In the genomic region with DNA sequence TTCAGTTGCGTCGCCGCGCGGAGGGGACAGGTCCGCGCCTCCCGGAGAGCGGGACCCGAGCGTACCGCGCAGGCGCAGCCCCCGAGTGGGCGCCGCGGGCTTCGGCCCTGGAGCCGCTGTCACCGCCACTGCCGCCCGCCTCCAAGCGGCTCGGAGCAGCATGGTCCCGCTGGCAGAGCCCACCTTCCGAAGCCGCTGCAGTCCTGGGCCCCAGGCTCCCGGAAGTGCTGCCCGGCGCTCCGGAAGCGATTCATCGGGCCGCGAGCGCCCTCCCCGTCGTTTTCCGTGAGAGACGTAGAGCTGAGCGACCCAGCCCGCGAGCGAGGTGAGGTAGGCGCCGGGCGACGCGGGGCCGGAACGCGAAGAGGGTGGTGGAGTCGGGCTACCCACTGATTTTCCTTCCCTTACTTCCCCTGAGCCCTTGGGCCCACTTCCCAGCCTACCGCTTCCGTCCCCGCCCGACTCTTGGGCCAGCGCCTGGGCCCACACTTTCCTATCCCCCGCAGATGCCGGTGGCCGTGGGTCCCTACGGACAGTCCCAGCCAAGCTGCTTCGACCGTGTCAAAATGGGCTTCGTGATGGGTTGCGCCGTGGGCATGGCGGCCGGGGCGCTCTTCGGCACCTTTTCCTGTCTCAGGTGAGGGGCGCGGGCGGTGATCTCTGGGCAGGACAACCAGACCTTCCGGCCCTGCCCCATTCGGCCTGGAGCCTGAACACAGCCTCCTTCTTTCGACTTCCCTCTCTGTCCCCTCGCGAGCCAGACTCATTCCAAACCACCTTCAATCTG, we compare ENCODE assay signal across 8 cellular contexts. TPM values are rescaled to one million over a fixed set of nuclear protein-coding genes. Genes with fewer than 3 reads are reported as not detected.
DNase-seq lines count a peak whose midpoint lies in the region; ATAC-seq, FAIRE-seq and TF ChIP-seq lines count a peak whose summit lies in the region.

A gene (minus strand): TSS at position 226 of the 787 bp plus-strand sequence. CDS start 64 bp downstream, at position 162.
A gene (plus strand): TSS at position 279 of the 787 bp plus-strand sequence. CDS start 228 bp downstream, at position 507.

- no peak for FAIRE-seq in small intestine (lab: Jason Lieb, UNC)

- H3K27ac ChIP-seq in 22Rv1, result peak within 1 kb of the TSS; percentile 90
- H3K27ac ChIP-seq in WERI-Rb-1, result peak within 1 kb of the TSS; percentile 82
- H3K27ac ChIP-seq in breast epithelium, result peak within 1 kb of the TSS; percentile 93 to 97
- peak within 1 kb of the TSS; percentile 84 for H3K27ac ChIP-seq in iPS-20b (ENCODE audit: low read length)
- peak within 1 kb of the TSS; percentile 91 to 93 for H3K27ac ChIP-seq in small intestine (ENCODE audit: low read depth in 1 of 2, low read length in 1 of 2)

- peak; percentile 92 for ATAC-seq in GM18511 (IDR thresholded peaks at IDR 0.05; ENCODE audit: unreplicated experiment)
- ATAC-seq in HG03064 (IDR thresholded peaks at IDR 0.05; ENCODE audit: low read depth, unreplicated experiment), result peak; percentile 55

- H3K4me3 ChIP-seq in WERI-Rb-1 (ENCODE audit: low read depth, low read length), result peak within 1 kb of the TSS; percentile 90
- H3K4me3 ChIP-seq in breast epithelium, result peak within 1 kb of the TSS; percentile 83 to 99 (median 96)
- H3K4me3 ChIP-seq in iPS-20b (ENCODE audit: low read length), result peak within 1 kb of the TSS; percentile 94
- H3K4me3 ChIP-seq in small intestine (ENCODE audit: low read depth in 1 of 2, low read length in 2 of 2), result peak within 1 kb of the TSS; percentile 90 to 93

- peak within 1 kb of the TSS; percentile 95 for H3K9ac ChIP-seq in iPS-20b (ENCODE audit: low read depth, low read length)

- intact Hi-C loops in breast epithelium (cut with DNase I; ENCODE audit: low total_unique reads), result no loop called here

- H3K36me3 ChIP-seq in WERI-Rb-1 (peaks cover 44% of the 10 kb centered on the region), breast epithelium (peaks cover 5% of the 10 kb centered on the region), iPS-20b (ENCODE audit: insufficient read depth, low read depth, low read length) (peaks cover 39% of the 10 kb centered on the region), small intestine (ENCODE audit: control insufficient read depth in 2 of 2, insufficient read depth in 2 of 2, low read length in 2 of 2) (peaks cover 9% of the 10 kb centered on the region in 2 donors)

- TF ChIP-seq CTCF in 22Rv1 (IDR thresholded peaks at IDR 0.05), result peak; percentile 19
- TF ChIP-seq CTCF in WERI-Rb-1 (IDR thresholded peaks at IDR 0.05; ENCODE audit: low read depth, low read length), result peak; percentile 29; the same call in 1 of the 2 replicates
- peak in 1 of 3 donors; percentile 26 for TF ChIP-seq CTCF in breast epithelium (IDR thresholded peaks at IDR 0.05)

- H3K27me3 ChIP-seq in WERI-Rb-1 (ENCODE audit: insufficient read depth, low read depth, severe bottlenecking), result no peaks in the 10 kb centered on the region
- no peaks in the 10 kb centered on the region for H3K27me3 ChIP-seq in breast epithelium
- H3K27me3 ChIP-seq in iPS-20b (ENCODE audit: insufficient read depth, low read length), result no peaks in the 10 kb centered on the region
- H3K27me3 ChIP-seq in small intestine (ENCODE audit: control insufficient read depth in 2 of 2, insufficient read depth in 2 of 2, low read length in 2 of 2), result no peaks in the 10 kb centered on the region

- no peak for TF ChIP-seq POLR2A in breast epithelium (IDR thresholded peaks at IDR 0.05)

- no peaks in the 10 kb centered on the region for H3K9me3 ChIP-seq in WERI-Rb-1 (ENCODE audit: severe bottlenecking)
- H3K9me3 ChIP-seq in breast epithelium, result no peaks in the 10 kb centered on the region
- no peaks in the 10 kb centered on the region for H3K9me3 ChIP-seq in iPS-20b (ENCODE audit: insufficient read depth, low read depth, low read length)
- H3K9me3 ChIP-seq in small intestine (ENCODE audit: control insufficient read depth, low read depth), result no peaks in the 10 kb centered on the region

- DNase-seq in NCI-H2171 treated with DMSO at 0.1 percent for 48 hours (lab: John Stamatoyannopoulos, UW) (peak; percentile 95), WERI-Rb-1 (peak; percentile 89), breast epithelium (ENCODE audit: low spot score in 2 of 2) (peak; percentile 62 to 79), small intestine (peak; percentile 80)

- 0 to 1% (median 0%) methylated on average over 66 to 80 of the region's 80 CpGs for WGBS in small intestine, 3 donors

- H3K4me1 ChIP-seq in breast epithelium (peaks cover 5 to 6% of the 10 kb centered on the region in 2 donors), iPS-20b (ENCODE audit: insufficient read depth, low read length) (no peaks in the 10 kb centered on the region), small intestine (ENCODE audit: control insufficient read depth in 2 of 2, insufficient read depth in 1 of 2, low read depth in 1 of 2, low read length in 1 of 2) (peaks cover 0 to 6% of the 10 kb centered on the region in 2 donors)

RNA-seq across cellular contexts. Expression of the first gene that starts in this region (rescaled TPM):
- 10 to 100 TPM; 31.7 to 39.7 (median 36.1) TPM for total RNA-seq in breast epithelium
- 10 to 100 TPM; 21.9 to 39.6 (median 29.0) TPM for polyA plus RNA-seq in small intestine

RNA-seq across cellular contexts. Expression of the second gene that starts in this region (rescaled TPM):
- total RNA-seq in breast epithelium, result 100 to 1,000 TPM; 231 to 348 (median 306) TPM
- polyA plus RNA-seq in small intestine, result 100 to 1,000 TPM; 358 to 755 (median 646) TPM

Comparison
In these comparisons a context has a peak if more than half of its experiments do, and no peak if none do; other contexts are left out.
1. Peak in every context shown above with its lines: DNase-seq, ATAC-seq, H3K4me3 ChIP-seq and H3K27ac ChIP-seq.